ENCODE assay signal across 1 cellular context in the genomic region with DNA sequence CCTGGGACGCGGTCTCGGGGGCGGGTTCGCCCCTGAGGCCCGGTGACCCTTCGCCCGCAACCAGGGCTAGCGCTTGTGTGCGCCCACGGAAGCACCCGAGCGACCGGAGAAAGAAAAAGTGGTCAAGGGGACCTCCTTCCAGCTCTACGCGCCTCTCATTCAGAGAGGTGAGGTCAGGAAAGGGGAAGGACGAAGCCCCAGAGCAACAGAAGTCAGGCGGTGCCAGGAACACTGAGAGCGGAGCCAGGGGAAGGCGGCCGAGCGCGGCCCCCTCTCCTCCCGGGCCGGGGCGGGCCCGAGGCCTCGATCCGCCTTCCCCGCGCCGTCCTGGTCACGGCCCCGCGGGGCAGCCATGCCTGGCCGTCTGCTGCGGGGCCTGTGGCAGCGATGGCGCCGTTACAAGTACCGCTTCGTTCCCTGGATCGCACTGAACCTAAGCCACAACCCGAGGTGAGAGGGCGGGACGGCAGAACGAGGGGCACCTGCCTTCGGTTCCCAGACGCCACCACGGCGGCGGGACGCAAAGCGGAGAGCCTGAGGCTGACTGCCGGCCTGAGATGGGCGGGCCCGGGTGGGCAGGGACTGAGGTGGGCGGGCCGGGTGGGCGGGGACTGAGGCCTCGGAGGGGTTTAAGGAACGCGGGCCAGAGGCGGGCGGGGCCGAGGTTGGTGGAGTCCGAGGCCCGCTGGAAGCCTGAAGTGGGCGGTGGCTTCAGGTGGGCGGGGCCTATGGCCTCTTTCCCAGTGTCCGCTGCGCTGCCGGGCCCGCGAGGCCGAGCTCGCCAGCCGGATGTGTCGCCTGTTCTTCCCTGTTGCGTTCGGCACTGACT.
TF ChIP-seq lines count a peak whose summit lies in the region.

A gene with protein sequence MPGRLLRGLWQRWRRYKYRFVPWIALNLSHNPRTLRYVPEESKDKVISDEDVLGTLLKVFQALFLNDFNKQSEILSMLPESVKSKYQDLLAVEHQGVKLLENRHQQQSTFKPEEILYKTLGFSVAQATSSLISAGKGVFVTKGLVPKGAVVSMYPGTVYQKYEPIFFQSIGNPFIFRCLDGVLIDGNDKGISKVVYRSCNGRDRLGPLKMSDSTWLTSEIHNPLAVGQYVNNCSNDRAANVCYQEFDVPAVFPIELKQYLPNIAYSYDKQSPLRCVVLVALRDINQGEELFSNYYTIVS (plus strand): TSS at position 303 of the 829 bp plus-strand sequence. CDS start 50 bp downstream, at position 353.

TF ChIP-seq in WTC11, 78 proteins besides CTCF, POLR2A, EP300 and RAD21 (continued from another document):
- TF ChIP-seq SMAD4 (CRISPR knock-in tag; IDR thresholded peaks at IDR 0.05) (no peak), JAZF1 (CRISPR knock-in tag; IDR thresholded peaks at IDR 0.05) (no peak), ZNF263 (CRISPR knock-in tag; IDR thresholded peaks at IDR 0.05; ENCODE audit: low read depth) (no peak), CREB1 (CRISPR knock-in tag; IDR thresholded peaks at IDR 0.05) (no peak), GABPB1 (CRISPR knock-in tag; IDR thresholded peaks at IDR 0.05) (peak; percentile 43; the same call in 1 of the 2 replicates), ZNF121 (CRISPR knock-in tag; IDR thresholded peaks at IDR 0.05) (no peak), NFATC4 (CRISPR knock-in tag; IDR thresholded peaks at IDR 0.05) (no peak), MYBL2 (CRISPR knock-in tag; IDR thresholded peaks at IDR 0.05) (no peak), PRRX2 (CRISPR knock-in tag; IDR thresholded peaks at IDR 0.05) (no peak), TEAD1 (CRISPR knock-in tag; IDR thresholded peaks at IDR 0.05) (peak; percentile 45; the same call in 1 of the 2 replicates), RORB (CRISPR knock-in tag; IDR thresholded peaks at IDR 0.05) (no peak), ESRRA (CRISPR knock-in tag; IDR thresholded peaks at IDR 0.05; ENCODE audit: borderline replicate concordance) (no peak), ELF4 (CRISPR knock-in tag; IDR thresholded peaks at IDR 0.05; ENCODE audit: low read depth) (no peak), ZNF138 (CRISPR knock-in tag; conservative IDR thresholded peaks at IDR 0.05) (no peak), ZNF671 (CRISPR knock-in tag; IDR thresholded peaks at IDR 0.05) (no peak), ZNF396 (CRISPR knock-in tag; IDR thresholded peaks at IDR 0.05; ENCODE audit: borderline replicate concordance) (no peak), ZNF423 (CRISPR knock-in tag; IDR thresholded peaks at IDR 0.05) (no peak), ATF1 (CRISPR knock-in tag; IDR thresholded peaks at IDR 0.05) (no peak), ETV6 (CRISPR knock-in tag; IDR thresholded peaks at IDR 0.05) (peak; percentile 14; the same call in 1 of the 2 replicates)
- TF ChIP-seq, protein P1, sequence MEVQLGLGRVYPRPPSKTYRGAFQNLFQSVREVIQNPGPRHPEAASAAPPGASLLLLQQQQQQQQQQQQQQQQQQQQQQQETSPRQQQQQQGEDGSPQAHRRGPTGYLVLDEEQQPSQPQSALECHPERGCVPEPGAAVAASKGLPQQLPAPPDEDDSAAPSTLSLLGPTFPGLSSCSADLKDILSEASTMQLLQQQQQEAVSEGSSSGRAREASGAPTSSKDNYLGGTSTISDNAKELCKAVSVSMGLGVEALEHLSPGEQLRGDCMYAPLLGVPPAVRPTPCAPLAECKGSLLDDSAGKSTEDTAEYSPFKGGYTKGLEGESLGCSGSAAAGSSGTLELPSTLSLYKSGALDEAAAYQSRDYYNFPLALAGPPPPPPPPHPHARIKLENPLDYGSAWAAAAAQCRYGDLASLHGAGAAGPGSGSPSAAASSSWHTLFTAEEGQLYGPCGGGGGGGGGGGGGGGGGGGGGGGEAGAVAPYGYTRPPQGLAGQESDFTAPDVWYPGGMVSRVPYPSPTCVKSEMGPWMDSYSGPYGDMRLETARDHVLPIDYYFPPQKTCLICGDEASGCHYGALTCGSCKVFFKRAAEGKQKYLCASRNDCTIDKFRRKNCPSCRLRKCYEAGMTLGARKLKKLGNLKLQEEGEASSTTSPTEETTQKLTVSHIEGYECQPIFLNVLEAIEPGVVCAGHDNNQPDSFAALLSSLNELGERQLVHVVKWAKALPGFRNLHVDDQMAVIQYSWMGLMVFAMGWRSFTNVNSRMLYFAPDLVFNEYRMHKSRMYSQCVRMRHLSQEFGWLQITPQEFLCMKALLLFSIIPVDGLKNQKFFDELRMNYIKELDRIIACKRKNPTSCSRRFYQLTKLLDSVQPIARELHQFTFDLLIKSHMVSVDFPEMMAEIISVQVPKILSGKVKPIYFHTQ (CRISPR knock-in tag; IDR thresholded peaks at IDR 0.05), result no peak
- TF ChIP-seq, protein P2, sequence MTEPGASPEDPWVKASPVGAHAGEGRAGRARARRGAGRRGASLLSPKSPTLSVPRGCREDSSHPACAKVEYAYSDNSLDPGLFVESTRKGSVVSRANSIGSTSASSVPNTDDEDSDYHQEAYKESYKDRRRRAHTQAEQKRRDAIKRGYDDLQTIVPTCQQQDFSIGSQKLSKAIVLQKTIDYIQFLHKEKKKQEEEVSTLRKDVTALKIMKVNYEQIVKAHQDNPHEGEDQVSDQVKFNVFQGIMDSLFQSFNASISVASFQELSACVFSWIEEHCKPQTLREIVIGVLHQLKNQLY (CRISPR knock-in tag; IDR thresholded peaks at IDR 0.05), result no peak
- TF ChIP-seq, protein P3, sequence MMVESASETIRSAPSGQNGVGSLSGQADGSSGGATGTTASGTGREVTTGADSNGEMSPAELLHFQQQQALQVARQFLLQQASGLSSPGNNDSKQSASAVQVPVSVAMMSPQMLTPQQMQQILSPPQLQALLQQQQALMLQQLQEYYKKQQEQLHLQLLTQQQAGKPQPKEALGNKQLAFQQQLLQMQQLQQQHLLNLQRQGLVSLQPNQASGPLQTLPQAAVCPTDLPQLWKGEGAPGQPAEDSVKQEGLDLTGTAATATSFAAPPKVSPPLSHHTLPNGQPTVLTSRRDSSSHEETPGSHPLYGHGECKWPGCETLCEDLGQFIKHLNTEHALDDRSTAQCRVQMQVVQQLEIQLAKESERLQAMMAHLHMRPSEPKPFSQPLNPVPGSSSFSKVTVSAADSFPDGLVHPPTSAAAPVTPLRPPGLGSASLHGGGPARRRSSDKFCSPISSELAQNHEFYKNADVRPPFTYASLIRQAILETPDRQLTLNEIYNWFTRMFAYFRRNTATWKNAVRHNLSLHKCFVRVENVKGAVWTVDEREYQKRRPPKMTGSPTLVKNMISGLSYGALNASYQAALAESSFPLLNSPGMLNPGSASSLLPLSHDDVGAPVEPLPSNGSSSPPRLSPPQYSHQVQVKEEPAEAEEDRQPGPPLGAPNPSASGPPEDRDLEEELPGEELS (CRISPR knock-in tag; IDR thresholded peaks at IDR 0.05), result no peak; the same call in 1 of the 2 replicates
- TF ChIP-seq, protein P4, sequence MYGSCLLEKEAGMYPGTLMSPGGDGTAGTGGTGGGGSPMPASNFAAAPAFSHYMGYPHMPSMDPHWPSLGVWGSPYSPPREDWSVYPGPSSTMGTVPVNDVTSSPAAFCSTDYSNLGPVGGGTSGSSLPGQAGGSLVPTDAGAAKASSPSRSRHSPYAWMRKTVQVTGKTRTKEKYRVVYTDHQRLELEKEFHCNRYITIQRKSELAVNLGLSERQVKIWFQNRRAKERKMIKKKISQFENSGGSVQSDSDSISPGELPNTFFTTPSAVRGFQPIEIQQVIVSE (CRISPR knock-in tag; IDR thresholded peaks at IDR 0.05; ENCODE audit: borderline replicate concordance), result no peak
- TF ChIP-seq, protein P5, sequence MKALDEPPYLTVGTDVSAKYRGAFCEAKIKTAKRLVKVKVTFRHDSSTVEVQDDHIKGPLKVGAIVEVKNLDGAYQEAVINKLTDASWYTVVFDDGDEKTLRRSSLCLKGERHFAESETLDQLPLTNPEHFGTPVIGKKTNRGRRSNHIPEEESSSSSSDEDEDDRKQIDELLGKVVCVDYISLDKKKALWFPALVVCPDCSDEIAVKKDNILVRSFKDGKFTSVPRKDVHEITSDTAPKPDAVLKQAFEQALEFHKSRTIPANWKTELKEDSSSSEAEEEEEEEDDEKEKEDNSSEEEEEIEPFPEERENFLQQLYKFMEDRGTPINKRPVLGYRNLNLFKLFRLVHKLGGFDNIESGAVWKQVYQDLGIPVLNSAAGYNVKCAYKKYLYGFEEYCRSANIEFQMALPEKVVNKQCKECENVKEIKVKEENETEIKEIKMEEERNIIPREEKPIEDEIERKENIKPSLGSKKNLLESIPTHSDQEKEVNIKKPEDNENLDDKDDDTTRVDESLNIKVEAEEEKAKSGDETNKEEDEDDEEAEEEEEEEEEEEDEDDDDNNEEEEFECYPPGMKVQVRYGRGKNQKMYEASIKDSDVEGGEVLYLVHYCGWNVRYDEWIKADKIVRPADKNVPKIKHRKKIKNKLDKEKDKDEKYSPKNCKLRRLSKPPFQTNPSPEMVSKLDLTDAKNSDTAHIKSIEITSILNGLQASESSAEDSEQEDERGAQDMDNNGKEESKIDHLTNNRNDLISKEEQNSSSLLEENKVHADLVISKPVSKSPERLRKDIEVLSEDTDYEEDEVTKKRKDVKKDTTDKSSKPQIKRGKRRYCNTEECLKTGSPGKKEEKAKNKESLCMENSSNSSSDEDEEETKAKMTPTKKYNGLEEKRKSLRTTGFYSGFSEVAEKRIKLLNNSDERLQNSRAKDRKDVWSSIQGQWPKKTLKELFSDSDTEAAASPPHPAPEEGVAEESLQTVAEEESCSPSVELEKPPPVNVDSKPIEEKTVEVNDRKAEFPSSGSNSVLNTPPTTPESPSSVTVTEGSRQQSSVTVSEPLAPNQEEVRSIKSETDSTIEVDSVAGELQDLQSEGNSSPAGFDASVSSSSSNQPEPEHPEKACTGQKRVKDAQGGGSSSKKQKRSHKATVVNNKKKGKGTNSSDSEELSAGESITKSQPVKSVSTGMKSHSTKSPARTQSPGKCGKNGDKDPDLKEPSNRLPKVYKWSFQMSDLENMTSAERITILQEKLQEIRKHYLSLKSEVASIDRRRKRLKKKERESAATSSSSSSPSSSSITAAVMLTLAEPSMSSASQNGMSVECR (CRISPR knock-in tag; IDR thresholded peaks at IDR 0.05; ENCODE audit: borderline replicate concordance), result peak; percentile 86; the same call in 1 of the 2 replicates
- TF ChIP-seq, protein P6, sequence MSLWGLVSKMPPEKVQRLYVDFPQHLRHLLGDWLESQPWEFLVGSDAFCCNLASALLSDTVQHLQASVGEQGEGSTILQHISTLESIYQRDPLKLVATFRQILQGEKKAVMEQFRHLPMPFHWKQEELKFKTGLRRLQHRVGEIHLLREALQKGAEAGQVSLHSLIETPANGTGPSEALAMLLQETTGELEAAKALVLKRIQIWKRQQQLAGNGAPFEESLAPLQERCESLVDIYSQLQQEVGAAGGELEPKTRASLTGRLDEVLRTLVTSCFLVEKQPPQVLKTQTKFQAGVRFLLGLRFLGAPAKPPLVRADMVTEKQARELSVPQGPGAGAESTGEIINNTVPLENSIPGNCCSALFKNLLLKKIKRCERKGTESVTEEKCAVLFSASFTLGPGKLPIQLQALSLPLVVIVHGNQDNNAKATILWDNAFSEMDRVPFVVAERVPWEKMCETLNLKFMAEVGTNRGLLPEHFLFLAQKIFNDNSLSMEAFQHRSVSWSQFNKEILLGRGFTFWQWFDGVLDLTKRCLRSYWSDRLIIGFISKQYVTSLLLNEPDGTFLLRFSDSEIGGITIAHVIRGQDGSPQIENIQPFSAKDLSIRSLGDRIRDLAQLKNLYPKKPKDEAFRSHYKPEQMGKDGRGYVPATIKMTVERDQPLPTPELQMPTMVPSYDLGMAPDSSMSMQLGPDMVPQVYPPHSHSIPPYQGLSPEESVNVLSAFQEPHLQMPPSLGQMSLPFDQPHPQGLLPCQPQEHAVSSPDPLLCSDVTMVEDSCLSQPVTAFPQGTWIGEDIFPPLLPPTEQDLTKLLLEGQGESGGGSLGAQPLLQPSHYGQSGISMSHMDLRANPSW (CRISPR knock-in tag; conservative IDR thresholded peaks at IDR 0.05; ENCODE audit: low read depth), result no peak
- TF ChIP-seq, protein P7, sequence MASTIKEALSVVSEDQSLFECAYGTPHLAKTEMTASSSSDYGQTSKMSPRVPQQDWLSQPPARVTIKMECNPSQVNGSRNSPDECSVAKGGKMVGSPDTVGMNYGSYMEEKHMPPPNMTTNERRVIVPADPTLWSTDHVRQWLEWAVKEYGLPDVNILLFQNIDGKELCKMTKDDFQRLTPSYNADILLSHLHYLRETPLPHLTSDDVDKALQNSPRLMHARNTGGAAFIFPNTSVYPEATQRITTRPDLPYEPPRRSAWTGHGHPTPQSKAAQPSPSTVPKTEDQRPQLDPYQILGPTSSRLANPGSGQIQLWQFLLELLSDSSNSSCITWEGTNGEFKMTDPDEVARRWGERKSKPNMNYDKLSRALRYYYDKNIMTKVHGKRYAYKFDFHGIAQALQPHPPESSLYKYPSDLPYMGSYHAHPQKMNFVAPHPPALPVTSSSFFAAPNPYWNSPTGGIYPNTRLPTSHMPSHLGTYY (CRISPR knock-in tag; IDR thresholded peaks at IDR 0.05), result no peak
